16 cellular contexts compared by ENCODE assay signal in the genomic region with DNA sequence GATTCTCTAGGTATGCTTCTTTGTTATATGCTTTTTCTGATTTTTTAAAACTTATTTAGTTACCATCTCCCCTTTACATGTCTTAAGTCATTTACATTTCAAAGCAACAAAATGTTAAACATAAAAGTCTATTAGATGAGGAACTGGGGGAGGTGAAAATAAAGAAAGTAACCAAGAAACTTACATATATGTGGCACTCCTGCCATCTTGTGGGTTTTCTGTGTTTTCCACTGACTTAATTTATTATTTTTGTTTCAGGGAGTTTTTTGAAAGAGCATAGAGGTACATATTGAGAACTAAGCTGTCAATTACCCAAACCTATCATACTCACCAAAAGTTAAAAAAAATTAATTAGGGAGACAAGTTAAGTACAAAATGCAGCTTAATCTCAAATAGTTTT.
DNase-seq lines count a peak whose midpoint lies in the region; ATAC-seq and TF ChIP-seq lines count a peak whose summit lies in the region.
"Had no signal": no experiment of that assay in that cellular context is flagged by ENCODE, and none has a peak within 500 bp of the region (broad histone marks: within the 10 kb centered on the region; RNA-seq: fewer than 3 reads in every experiment).

No MANE protein-coding gene starts in this region.

- H3K27me3 ChIP-seq in BE2C (no peaks in the 10 kb centered on the region), MM.1S (replicated peaks; ENCODE audit: insufficient read depth, low read length) (no peaks in the 10 kb centered on the region), adrenal gland (no peaks in the 10 kb centered on the region), lower lobe of right lung (ENCODE audit: low read depth) (no peaks in the 10 kb centered on the region)
- H3K27me3 ChIP-seq: left lung had no signal

- no peaks in the 10 kb centered on the region for H3K79me2 ChIP-seq in MM.1S (ENCODE audit: low read length)

- H3K9ac ChIP-seq in MM.1S (ENCODE audit: low read length): no peak overlapping the region

- DNase-seq in BE2C (no peak), MM.1S (no peak), amniotic stem cell (lab: John Stamatoyannopoulos, UW) (peak; percentile 36), inferior parietal cortex (ENCODE audit: extremely low spot score) (peak; percentile 24), occipital lobe (lab: John Stamatoyannopoulos, UW) (no peak), adrenal gland (no peak), AG20443 (ENCODE audit: low spot score) (no peak), lower lobe of right lung (no peak)
- DNase-seq: activated naive CD8-positive, alpha-beta T cell treated with anti-CD3 and anti-CD28 coated beads, Interleukin-2, amount 50 U/mL, for 24 hours; activated T-cell treated with anti-CD3 and anti-CD28 coated beads, Interleukin-2, amount 50 U/mL, for 24 hours; CD4-positive, alpha-beta memory T cell; left lung; NCI-H1930; NCI-H774; SHP77 had no signal

- 0 out of 2 replicates have a peak, but pooled peaks have one; percentile 7 for TF ChIP-seq CTCF in BE2C (IDR thresholded peaks at IDR 0.05; ENCODE audit: low read depth, low read length)
- peak; percentile 10; the same call in 1 of the 2 replicates for TF ChIP-seq CTCF in MM.1S (IDR thresholded peaks at IDR 0.05; ENCODE audit: low read length)
- peak in 3 of 6 experiments; percentile 26 to 35 (median 28) for TF ChIP-seq CTCF in adrenal gland (IDR thresholded peaks at IDR 0.05)
- no peak for TF ChIP-seq CTCF in lower lobe of right lung (IDR thresholded peaks at IDR 0.05)

- no peaks in the 10 kb centered on the region for H4K20me1 ChIP-seq in MM.1S (ENCODE audit: insufficient read depth, low read length)

- H3K4me3 ChIP-seq in BE2C (ENCODE audit: low read depth, low read length) (no peak overlapping the region), MM.1S (ENCODE audit: low read length) (no peak overlapping the region), adrenal gland (no peak overlapping the region), lower lobe of right lung (no peak overlapping the region)
- H3K4me3 ChIP-seq: left lung had no signal

- H3K27ac ChIP-seq in MM.1S (ENCODE audit: low read length) (no peak overlapping the region), adrenal gland (no peak overlapping the region), lower lobe of right lung (no peak overlapping the region)
- H3K27ac ChIP-seq: left lung had no signal

- no peak overlapping the region for H2AFZ ChIP-seq in MM.1S (ENCODE audit: low read length)

- no peaks in the 10 kb centered on the region for H3F3A ChIP-seq in MM.1S (ENCODE audit: insufficient read depth, low read length)

- H3K9me3 ChIP-seq in BE2C (no peaks in the 10 kb centered on the region), MM.1S (replicated peaks; ENCODE audit: insufficient read depth, low read length) (no peaks in the 10 kb centered on the region), adrenal gland (replicated peaks in 1 of 3) (no peaks in the 10 kb centered on the region), lower lobe of right lung (peaks cover 10% of the 10 kb centered on the region)

- no peak for ATAC-seq in lower lobe of right lung
- ATAC-seq: activated naive CD8-positive, alpha-beta T cell treated with anti-CD3 and anti-CD28 coated beads, Interleukin-2, amount 50 U/mL, for 24 hours; left lung; naive thymus-derived CD8-positive, alpha-beta T cell had no signal

- no peak overlapping the region for H3K4me2 ChIP-seq in MM.1S (ENCODE audit: low read depth, low read length)

- H3K4me1 ChIP-seq in BE2C (no peaks in the 10 kb centered on the region), MM.1S (ENCODE audit: low read length) (peaks cover 8% of the 10 kb centered on the region; the same call in 1 of the 2 replicates), adrenal gland (replicated peaks in 1 of 2) (no peaks in the 10 kb centered on the region), lower lobe of right lung (no peaks in the 10 kb centered on the region)
- H3K4me1 ChIP-seq: left lung had no signal

- H3K9me2 ChIP-seq in MM.1S (replicated peaks; ENCODE audit: insufficient read depth, low read length): no peaks in the 10 kb centered on the region

- intact Hi-C loops in adrenal gland (cut with DNase I) (no loop called here), lower lobe of right lung (cut with DNase I) (no loop called here)

- H3K36me3 ChIP-seq in BE2C (no peaks in the 10 kb centered on the region), MM.1S (replicated peaks; ENCODE audit: insufficient read depth, low read length) (no peaks in the 10 kb centered on the region), adrenal gland (replicated peaks in 1 of 2) (no peaks in the 10 kb centered on the region), lower lobe of right lung (no peaks in the 10 kb centered on the region)
- H3K36me3 ChIP-seq: left lung had no signal

- no peak for TF ChIP-seq POLR2A in adrenal gland (IDR thresholded peaks at IDR 0.05)

Comparison
In these comparisons a context has a peak if more than half of its experiments do, and no peak if none do; other contexts are left out.
1. DNase-seq: peak in amniotic stem cell (single experiment) and inferior parietal cortex (single experiment); none in BE2C (single experiment), MM.1S (single experiment), occipital lobe (single experiment), adrenal gland (0 of 7), AG20443 (single experiment) and lower lobe of right lung (single experiment).